In the genomic region with DNA sequence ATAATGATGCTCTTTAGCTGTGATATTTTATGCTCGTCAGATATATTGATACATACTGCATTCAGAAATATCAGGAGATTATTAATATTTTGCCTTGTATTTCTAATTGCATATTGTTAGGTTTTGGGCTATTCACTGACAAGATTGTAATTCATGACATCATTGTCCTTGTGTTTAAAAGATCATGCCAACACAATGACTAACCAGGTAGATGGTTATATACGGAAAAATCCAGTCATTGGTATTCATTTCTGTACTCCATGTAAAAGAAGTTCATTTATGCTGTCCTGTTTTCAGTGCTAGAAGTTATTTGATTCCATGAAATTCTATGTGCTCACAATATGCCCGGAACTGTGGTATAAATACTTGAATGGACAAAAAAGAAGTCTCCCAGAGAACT, we compare ENCODE assay signal across 20 cellular contexts.
A peak's percentile ranks its signal among the peaks of the same experiment; 100 is the strongest.
DNase-seq lines count a peak whose midpoint lies in the region; ATAC-seq and TF ChIP-seq lines count a peak whose summit lies in the region.
"Had no signal": no experiment of that assay in that cellular context is flagged by ENCODE, and none has a peak within 500 bp of the region (broad histone marks: within the 10 kb centered on the region; RNA-seq: fewer than 3 reads in every experiment).

No MANE protein-coding gene starts in this region.

- H3K36me3 ChIP-seq in ACC112 (ENCODE audit: insufficient read depth, low read length) (no peaks in the 10 kb centered on the region), HEK293 (ENCODE audit: control insufficient read depth in 2 of 2, insufficient read depth in 1 of 2, low read length in 2 of 2) (no peaks in the 10 kb centered on the region)
- H3K36me3 ChIP-seq: upper lobe of left lung had no signal

- CTCF ChIA-PET in HEK293 (lab: Yijun Ruan, JAX) = no interaction called here

- ATAC-seq in foreskin keratinocyte (peak; percentile 58), GM19395 (IDR thresholded peaks at IDR 0.05; ENCODE audit: unreplicated experiment) (no peak)
- ATAC-seq: body of pancreas, Panc1 had no signal

- TF ChIP-seq CTCF in HEK293 (tag by site-specific recombination; IDR thresholded peaks at IDR 0.05) (no peak), foreskin keratinocyte (conservative IDR thresholded peaks at IDR 0.05) (no peak)

- no peaks in the 10 kb centered on the region for H3K79me2 ChIP-seq in ACC112 (ENCODE audit: control insufficient read depth, insufficient read depth, low read length, unreplicated experiment)

- no peaks in the 10 kb centered on the region for H3K9me3 ChIP-seq in HEK293 (ENCODE audit: control insufficient read depth, insufficient read depth, low read depth, low read length)
- H3K9me3 ChIP-seq: body of pancreas had no signal

- POLR2A ChIA-PET in HEK293 (lab: Yijun Ruan, JAX) = no interaction called here

- H3K27ac ChIP-seq in ACC112 (ENCODE audit: low read depth, low read length) (peak overlapping the region; percentile 82), HEK293 (ENCODE audit: extremely low read depth, low read depth, low read length) (no peak overlapping the region), foreskin keratinocyte (no peak overlapping the region)
- H3K27ac ChIP-seq: body of pancreas, upper lobe of left lung had no signal

- H3K4me1 ChIP-seq in ACC112 (ENCODE audit: control insufficient read depth, insufficient read depth, low read length, unreplicated experiment) (peaks cover 24% of the 10 kb centered on the region), HEK293 (ENCODE audit: control insufficient read depth, insufficient read depth, low read length) (no peaks in the 10 kb centered on the region), foreskin keratinocyte (no peaks in the 10 kb centered on the region)
- H3K4me1 ChIP-seq: body of pancreas, upper lobe of left lung had no signal

- H2AFZ ChIP-seq in ACC112 (ENCODE audit: low read length, unreplicated experiment) = no peak overlapping the region

- DNase-seq in amniotic epithelial cell (ENCODE audit: low read depth) = peak; percentile 36
- DNase-seq in foreskin keratinocyte = peak; percentile 31 to 76
- no peak for DNase-seq in HPDE6-E6E7 (ENCODE audit: extremely low spot score)
- DNase-seq in activated CD8-positive, alpha-beta memory T cell treated with anti-CD3 and anti-CD28 coated beads, Interleukin-2, amount 50 U/mL, for 4 hours = no peak
- no peak for DNase-seq in T-helper 1 cell
- DNase-seq: activated CD4-positive, alpha-beta T cell treated with anti-CD3 and anti-CD28 coated beads for 48 hours; activated CD8-positive, alpha-beta memory T cell treated with anti-CD3 and anti-CD28 coated beads, Interleukin-2, amount 50 U/mL, for 48 hours; activated naive CD4-positive, alpha-beta T cell; body of pancreas; hippocampal formation; KBM-7; NCI-H1105; retina; stimulated activated CD4-positive, alpha-beta T cell treated with anti-CD3 and anti-CD28 coated beads, Interleukin-15, amount 100 ng/mL, for 24 hours; stimulated activated naive CD4-positive, alpha-beta T cell; upper lobe of left lung had no signal

- H3K4me3 ChIP-seq in ACC112 (ENCODE audit: low read depth, low read length) = peak overlapping the region; percentile 26; the same call in 1 of the 2 replicates
- no peak overlapping the region for H3K4me3 ChIP-seq in HEK293 (ENCODE audit: low read depth, low read length)
- H3K4me3 ChIP-seq: body of pancreas, upper lobe of left lung had no signal

- H3K27me3 ChIP-seq in ACC112 (ENCODE audit: insufficient read depth, low read length) = no peaks in the 10 kb centered on the region
- no peaks in the 10 kb centered on the region for H3K27me3 ChIP-seq in foreskin keratinocyte
- H3K27me3 ChIP-seq: body of pancreas, upper lobe of left lung had no signal

TF ChIP-seq in HEK293, 187 proteins besides CTCF, POLR2A, EP300 and RAD21:
- TF ChIP-seq, protein P1, sequence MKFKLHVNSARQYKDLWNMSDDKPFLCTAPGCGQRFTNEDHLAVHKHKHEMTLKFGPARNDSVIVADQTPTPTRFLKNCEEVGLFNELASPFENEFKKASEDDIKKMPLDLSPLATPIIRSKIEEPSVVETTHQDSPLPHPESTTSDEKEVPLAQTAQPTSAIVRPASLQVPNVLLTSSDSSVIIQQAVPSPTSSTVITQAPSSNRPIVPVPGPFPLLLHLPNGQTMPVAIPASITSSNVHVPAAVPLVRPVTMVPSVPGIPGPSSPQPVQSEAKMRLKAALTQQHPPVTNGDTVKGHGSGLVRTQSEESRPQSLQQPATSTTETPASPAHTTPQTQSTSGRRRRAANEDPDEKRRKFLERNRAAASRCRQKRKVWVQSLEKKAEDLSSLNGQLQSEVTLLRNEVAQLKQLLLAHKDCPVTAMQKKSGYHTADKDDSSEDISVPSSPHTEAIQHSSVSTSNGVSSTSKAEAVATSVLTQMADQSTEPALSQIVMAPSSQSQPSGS (tag by site-specific recombination; IDR thresholded peaks at IDR 0.05; ENCODE audit: low read depth) = peak; percentile 35; the same call in 1 of the 2 replicates
- no peak for TF ChIP-seq ZNF202 (tag by site-specific recombination; IDR thresholded peaks at IDR 0.05; ENCODE audit: borderline replicate concordance)

Comparison
In these comparisons a context has a peak if more than half of its experiments do, and no peak if none do; other contexts are left out.
1. DNase-seq: peak in amniotic epithelial cell (single experiment) and foreskin keratinocyte (2 of 2); none in HPDE6-E6E7 (single experiment), activated CD8-positive, alpha-beta memory T cell treated with anti-CD3 and anti-CD28 coated beads, Interleukin-2, amount 50 U/mL, for 4 hours (single experiment) and T-helper 1 cell (0 of 5).